ENCODE assay signal across 3 cellular contexts in genomic region chr5:32282633-32283032, GRCh38.
A peak's percentile ranks its signal among the peaks of the same experiment; 100 is the strongest.
TF ChIP-seq lines count a peak whose summit lies in the region.

No MANE protein-coding gene starts in this region.

TF ChIP-seq in GM23338, 12 proteins besides CTCF, POLR2A, EP300 and RAD21 (continues in another document):
- TF ChIP-seq NANOG (IDR thresholded peaks at IDR 0.05; ENCODE audit: borderline replicate concordance) (no peak), EZH2phosphoT487 (IDR thresholded peaks at IDR 0.05; ENCODE audit: unreplicated experiment) (no peak), JUNB (IDR thresholded peaks at IDR 0.05; ENCODE audit: unreplicated experiment) (no peak), STAT1 (IDR thresholded peaks at IDR 0.05; ENCODE audit: unreplicated experiment) (no peak), ETS1 (IDR thresholded peaks at IDR 0.05) (no peak), ZNF331 (CRISPR knock-in tag; IDR thresholded peaks at IDR 0.05; ENCODE audit: low read depth) (no peak)

TF ChIP-seq in HepG2, 621 proteins besides CTCF, POLR2A, EP300 and RAD21:
- TF ChIP-seq CEBPB (IDR thresholded peaks at IDR 0.05; ENCODE audit: borderline replicate concordance, low read depth, low read length) (peak; percentile 57), NFAT5 (CRISPR knock-in tag; IDR thresholded peaks at IDR 0.05) (no peak)

TF ChIP-seq in SK-N-SH, 30 proteins besides CTCF, POLR2A, EP300 and RAD21:
- TF ChIP-seq SMC3 (IDR thresholded peaks at IDR 0.05; ENCODE audit: low read depth, low read length) (no peak), PBX3 (IDR thresholded peaks at IDR 0.05) (no peak), RCOR1 (IDR thresholded peaks at IDR 0.05; ENCODE audit: low read length) (no peak), GABPA (IDR thresholded peaks at IDR 0.05; ENCODE audit: low read depth) (no peak), GATA2 (CRISPR knock-in tag; IDR thresholded peaks at IDR 0.05) (no peak), NFIC (IDR thresholded peaks at IDR 0.05; ENCODE audit: borderline replicate concordance) (no peak), EZH2phosphoT487 (IDR thresholded peaks at IDR 0.05; ENCODE audit: borderline replicate concordance, low read depth) (no peak), FOSL2 (IDR thresholded peaks at IDR 0.05; ENCODE audit: borderline replicate concordance, low read depth) (no peak), NRF1 (IDR thresholded peaks at IDR 0.05; ENCODE audit: low read depth, low read length) (no peak), FOXM1 (IDR thresholded peaks at IDR 0.05; ENCODE audit: low read depth) (no peak), YY1 (IDR thresholded peaks at IDR 0.05; ENCODE audit: low read depth) (no peak), TEAD4 (IDR thresholded peaks at IDR 0.05; ENCODE audit: borderline replicate concordance, insufficient read depth) (no peak), MXI1 (IDR thresholded peaks at IDR 0.05; ENCODE audit: low read depth, low read length) (no peak), RXRA (IDR thresholded peaks at IDR 0.05; ENCODE audit: borderline replicate concordance, low read depth) (no peak), FOXJ3 (CRISPR knock-in tag; IDR thresholded peaks at IDR 0.05) (no peak), CHD2 (IDR thresholded peaks at IDR 0.05; ENCODE audit: low read length, partially characterized antibody) (no peak), MAX (IDR thresholded peaks at IDR 0.05; ENCODE audit: low read depth) (no peak), USF2 (IDR thresholded peaks at IDR 0.05; ENCODE audit: borderline replicate concordance, low read depth, low read length) (no peak), ZBTB33 (IDR thresholded peaks at IDR 0.05; ENCODE audit: borderline replicate concordance, low read depth) (no peak)
